29 cellular contexts compared by ENCODE assay signal in genomic region chr1:156886583-156887302, GRCh38. TPM values are rescaled to one million over a fixed set of nuclear protein-coding genes. Genes with fewer than 3 reads are reported as not detected.
DNase-seq lines count a peak whose midpoint lies in the region; ATAC-seq and TF ChIP-seq lines count a peak whose summit lies in the region.
"Had no signal": no experiment of that assay in that cellular context is flagged by ENCODE, and none has a peak within 500 bp of the region (broad histone marks: within the 10 kb centered on the region; RNA-seq: fewer than 3 reads in every experiment).

No MANE protein-coding gene starts in this region.

- H4K5ac ChIP-seq in mesendoderm (ENCODE audit: low read length) = no peak overlapping the region

- no peak overlapping the region for H2BK5ac ChIP-seq in mesendoderm (ENCODE audit: low read length)

- no peak overlapping the region for H3K4me3 ChIP-seq in BE2C (ENCODE audit: low read depth, low read length)
- no peak overlapping the region for H3K4me3 ChIP-seq in BLaER1 treated with 17β-estradiol and CSF1 and Interleukin-3, amounts not matched to agents 10 nM and 100 nM
- H3K4me3 ChIP-seq in mesendoderm (ENCODE audit: low read length) = no peak overlapping the region
- H3K4me3 ChIP-seq: lower lobe of right lung, mucosa of descending colon had no signal

- CTCF ChIA-PET in WTC11 (lab: Charles Lee) (interaction anchor here (0.5 to 13.3 kb wide), 20 partner anchors 10 to 260 kb away, joined by 3 to 211 read pairs (median 6); partner anchors contain the start of genes INSRR, ISG20L2, LRRC71 and METTL25B), T-cell (lab: Charles Lee) (interaction anchor here (0.6 to 0.7 kb wide), 3 partner anchors 48 to 84 kb away, joined by 3 to 7 read pairs (median 3); no protein-coding TSS in a partner anchor), Calu3 (lab: Charles Lee) (interaction anchor here (0.6 to 1.5 kb wide), 7 partner anchors 14 to 1887 kb away, joined by 3 to 10 read pairs (median 4); no protein-coding TSS in a partner anchor)

- peaks cover 53% of the 10 kb centered on the region for H3K4me1 ChIP-seq in BE2C
- H3K4me1 ChIP-seq in BLaER1 treated with 17β-estradiol and CSF1 and Interleukin-3, amounts not matched to agents 10 nM and 100 nM = peaks cover 0 to 58% (median 21%) of the 10 kb centered on the region in 10 experiments; a peak in 14 of 20 replicates
- peaks cover 2% of the 10 kb centered on the region for H3K4me1 ChIP-seq in mesendoderm (ENCODE audit: control insufficient read depth, low read depth, low read length)
- H3K4me1 ChIP-seq: lower lobe of right lung had no signal

- no peak overlapping the region for H3K27ac ChIP-seq in BLaER1 treated with 17β-estradiol and CSF1 and Interleukin-3, amounts not matched to agents 10 nM and 100 nM
- no peak overlapping the region for H3K27ac ChIP-seq in mesendoderm (ENCODE audit: low read depth, low read length)
- H3K27ac ChIP-seq: lower lobe of right lung had no signal

- no peak overlapping the region for H4K8ac ChIP-seq in mesendoderm (ENCODE audit: low read depth, low read length)

- no peaks in the 10 kb centered on the region for H3K79me2 ChIP-seq in mesendoderm (ENCODE audit: control insufficient read depth, insufficient read depth, low read length)

- no peak overlapping the region for H3K23ac ChIP-seq in mesendoderm (ENCODE audit: low read length)

- H3K4me1 Mint-ChIP-seq in WTC11 (peaks cover 32% of the 10 kb centered on the region), T-cell (peaks cover 6 to 7% (median 6%) of the 10 kb centered on the region in 3 donors), Calu3 (ENCODE audit: low read depth, unreplicated experiment) (no peaks in the 10 kb centered on the region)
- H3K4me1 Mint-ChIP-seq: central memory CD8-positive, alpha-beta T cell had no signal

- H3K27ac Mint-ChIP-seq in WTC11 (no peak overlapping the region), T-cell (no peak overlapping the region), Calu3 (ENCODE audit: unreplicated experiment) (no peak overlapping the region)
- H3K27ac Mint-ChIP-seq: activated CD4-positive, alpha-beta memory T cell treated with anti-CD3 and anti-CD28 coated beads for 36 hours; activated naive CD8-positive, alpha-beta T cell treated with anti-CD3 and anti-CD28 coated beads for 36 hours; progenitor cell of endocrine pancreas; stimulated activated naive B cell treated with anti-CD40 and anti-IgM and Interleukin-4, amounts not matched to agents 10 μg/mL and 1 μg/mL and 100 μg/mL, for 72 hours had no signal

- no peaks in the 10 kb centered on the region for H3K79me1 ChIP-seq in mesendoderm (ENCODE audit: low read length)

- no peak overlapping the region for H2BK15ac ChIP-seq in mesendoderm (replicated peaks; ENCODE audit: low read depth)

- no peak overlapping the region for H2BK120ac ChIP-seq in mesendoderm (ENCODE audit: low read depth, low read length)

- in situ Hi-C loops in ACHN (cut with HindIII; ENCODE audit: low pct_ligation_motif_present, low pct_unique_long_range_greater_than_20kb, low sequenced_read_pairs) = no loop called here

- POLR2A ChIA-PET in WTC11 (lab: Charles Lee) (interaction anchor here (0.7 kb wide), 1 partner anchor 158 kb away, joined by 3 read pairs; the partner anchor contains the start of genes ISG20L2 and METTL25B), T-cell (lab: Charles Lee) (interaction anchor here in 1 of 2 donors (0.6 kb wide), 1 partner anchor 92 kb away, joined by 3 read pairs; no protein-coding TSS in a partner anchor)

- H3K4me3 Mint-ChIP-seq in WTC11 (peak overlapping the region; percentile 33), T-cell (no peak overlapping the region), Calu3 (ENCODE audit: low read depth, unreplicated experiment) (no peak overlapping the region)
- H3K4me3 Mint-ChIP-seq: activated CD4-positive, alpha-beta memory T cell treated with anti-CD3 and anti-CD28 coated beads for 36 hours; activated naive CD8-positive, alpha-beta T cell treated with anti-CD3 and anti-CD28 coated beads for 36 hours; central memory CD8-positive, alpha-beta T cell; stimulated activated naive B cell treated with anti-CD40 and anti-IgM and Interleukin-4, amounts not matched to agents 10 μg/mL and 1 μg/mL and 100 μg/mL, for 72 hours had no signal

- no peaks in the 10 kb centered on the region; a peak in 1 of 22 replicates for H4K20me1 ChIP-seq in BLaER1 treated with 17β-estradiol and CSF1 and Interleukin-3, amounts not matched to agents 10 nM and 100 nM

- no peaks in the 10 kb centered on the region for H3K9me3 Mint-ChIP-seq in WTC11
- no peaks in the 10 kb centered on the region for H3K9me3 Mint-ChIP-seq in T-cell
- no peaks in the 10 kb centered on the region for H3K9me3 Mint-ChIP-seq in Calu3 (ENCODE audit: low read depth, unreplicated experiment)
- H3K9me3 Mint-ChIP-seq: activated CD4-positive, alpha-beta memory T cell treated with anti-CD3 and anti-CD28 coated beads for 36 hours; activated naive CD8-positive, alpha-beta T cell treated with anti-CD3 and anti-CD28 coated beads for 36 hours; central memory CD8-positive, alpha-beta T cell; stimulated activated naive B cell treated with anti-CD40 and anti-IgM and Interleukin-4, amounts not matched to agents 10 μg/mL and 1 μg/mL and 100 μg/mL, for 72 hours had no signal

- TF ChIP-seq CTCF in BE2C (IDR thresholded peaks at IDR 0.05; ENCODE audit: low read depth, low read length) = no peak; the same call in 1 of the 2 replicates
- TF ChIP-seq CTCF in WTC11 (IDR thresholded peaks at IDR 0.05) = no peak
- TF ChIP-seq CTCF in Calu3 (IDR thresholded peaks at IDR 0.05; ENCODE audit: unreplicated experiment) = no peak

- DNase-seq in BE2C (peak; percentile 45), WTC11 (ENCODE audit: low spot score) (no peak), mesendoderm (no peak), T-cell (no peak), Calu3 (no peak), ACHN (no peak)
- DNase-seq: activated CD4-positive, alpha-beta memory T cell treated with anti-CD3 and anti-CD28 coated beads for 36 hours; activated CD4-positive, CD25-positive, alpha-beta regulatory T cell treated with anti-CD3 and anti-CD28 coated beads, Interleukin-2, amount 50 U/mL, for 72 hours; activated naive CD8-positive, alpha-beta T cell treated with anti-CD3 and anti-CD28 coated beads for 36 hours; dermis blood vessel endothelial cell; lower lobe of right lung; mucosa of descending colon; NCI-H1694; NCI-H2171; NCI-H526; stimulated activated CD4-positive, alpha-beta T cell treated with anti-CD3 and anti-CD28 coated beads, Interleukin-12 subunit alpha, Interleukin-12 subunit beta, amount 100 ng/mL, for 4 hours; stimulated activated CD4-positive, alpha-beta T cell treated with anti-CD3 and anti-CD28 coated beads, Interleukin-4, amount 100 ng/mL, for 24 hours; stimulated activated naive B cell treated with anti-CD40 and anti-IgM and Interleukin-4, amounts not matched to agents 10 μg/mL and 1 μg/mL and 100 μg/mL, for 72 hours; T-helper 1 cell had no signal

- intact Hi-C loops in Calu3 (cut with micrococcal nuclease; ENCODE audit: unreplicated experiment) = no loop called here

- WGBS in mesendoderm (ENCODE audit: extremely low coverage, insufficient coverage, low lambda C conversion rate) = no CpG with 5 or more reads among the region's 7 CpGs

- no peak overlapping the region for H3K9ac ChIP-seq in BLaER1 treated with 17β-estradiol and CSF1 and Interleukin-3, amounts not matched to agents 10 nM and 100 nM
- no peak overlapping the region for H3K9ac ChIP-seq in mesendoderm (ENCODE audit: low read length)

- H2AK5ac ChIP-seq in mesendoderm (ENCODE audit: low read length) = no peak overlapping the region

- ATAC-seq in WTC11 (no peak), T-cell (replicated peaks in 1 of 4) (no peak)
- ATAC-seq: lower lobe of right lung; mucosa of descending colon; Panc1; sciatic nerve; stimulated activated naive B cell treated with anti-CD40 and anti-IgM and Interleukin-4, amounts not matched to agents 10 μg/mL and 1 μg/mL and 100 μg/mL, for 72 hours had no signal

- H3K27me3 ChIP-seq in BE2C (no peaks in the 10 kb centered on the region), mesendoderm (ENCODE audit: insufficient read depth, low read length, poor library complexity) (no peaks in the 10 kb centered on the region)
- peaks cover 0 to 13% (median 9%) of the 10 kb centered on the region in 11 experiments; a peak in 14 of 22 replicates for H3K27me3 ChIP-seq in BLaER1 treated with 17β-estradiol and CSF1 and Interleukin-3, amounts not matched to agents 10 nM and 100 nM

- no peak overlapping the region for H3K4ac ChIP-seq in mesendoderm (ENCODE audit: low read depth, low read length)

- H3K56ac ChIP-seq in mesendoderm (ENCODE audit: low read length) = peak overlapping the region; percentile 19

- no peaks in the 10 kb centered on the region for H3K9me3 ChIP-seq in BE2C
- no peaks in the 10 kb centered on the region for H3K9me3 ChIP-seq in BLaER1 treated with 17β-estradiol and CSF1 and Interleukin-3, amounts not matched to agents 10 nM and 100 nM (replicated peaks in 1 of 11)
- H3K9me3 ChIP-seq: lower lobe of right lung, mucosa of descending colon had no signal

- H3K18ac ChIP-seq in mesendoderm (ENCODE audit: low read length) = no peak overlapping the region

- H3K36me3 Mint-ChIP-seq in WTC11 = no peaks in the 10 kb centered on the region
- no peaks in the 10 kb centered on the region for H3K36me3 Mint-ChIP-seq in T-cell
- H3K36me3 Mint-ChIP-seq in Calu3 (ENCODE audit: insufficient read depth, unreplicated experiment) = no peaks in the 10 kb centered on the region
- H3K36me3 Mint-ChIP-seq: activated CD4-positive, alpha-beta memory T cell treated with anti-CD3 and anti-CD28 coated beads for 36 hours; activated naive CD8-positive, alpha-beta T cell treated with anti-CD3 and anti-CD28 coated beads for 36 hours; stimulated activated naive B cell treated with anti-CD40 and anti-IgM and Interleukin-4, amounts not matched to agents 10 μg/mL and 1 μg/mL and 100 μg/mL, for 72 hours had no signal

- BruUV-seq in Calu3 (replicated peaks; lab: Mats Ljungman, UMichigan) = no TSS peak

- H3K4me2 ChIP-seq in BLaER1 treated with 17β-estradiol and CSF1 and Interleukin-3, amounts not matched to agents 10 nM and 100 nM = peak overlapping the region in 8 of 11 experiments; percentile 4 to 59 (median 37); a peak in 12 of 22 replicates
- no peak overlapping the region for H3K4me2 ChIP-seq in mesendoderm (ENCODE audit: low read length)

- H3K36me3 ChIP-seq in BE2C = no peaks in the 10 kb centered on the region
- no peaks in the 10 kb centered on the region for H3K36me3 ChIP-seq in BLaER1 treated with 17β-estradiol and CSF1 and Interleukin-3, amounts not matched to agents 10 nM and 100 nM
- no peaks in the 10 kb centered on the region for H3K36me3 ChIP-seq in mesendoderm (ENCODE audit: control insufficient read depth, insufficient read depth, low read length)
- H3K36me3 ChIP-seq: lower lobe of right lung had no signal

- peaks cover 55% of the 10 kb centered on the region for H3K27me3 Mint-ChIP-seq in WTC11 (ENCODE audit: low read depth)
- H3K27me3 Mint-ChIP-seq in T-cell = peaks cover 32 to 63% of the 10 kb centered on the region in 2 donors
- peaks cover 100% of the 10 kb centered on the region for H3K27me3 Mint-ChIP-seq in Calu3 (ENCODE audit: unreplicated experiment)

RNA-seq across cellular contexts. Expression of gene PEAR1, which starts 6.8 kb away (rescaled TPM):
- polyA plus RNA-seq in BE2C (2012; ENCODE audit: insufficient read depth, insufficient read length, low read depth) = 27.0 TPM
- total RNA-seq in WTC11 (2021) (0.89 to 1.6 TPM (median 1.0 TPM) in 3 replicates), T-cell (under 1 TPM; 0.09 to 0.67 (median 0.28) TPM), Calu3 (2022) (3.0 and 3.2 TPM in 2 replicates)
- 0.46 TPM for polyA plus RNA-seq in mesendoderm (2013, experiment 1 of 2)
- polyA plus RNA-seq in mesendoderm (2013, experiment 2 of 2) = 0.39 TPM
- total RNA-seq: activated CD4-positive, alpha-beta memory T cell treated with anti-CD3 and anti-CD28 coated beads for 36 hours; activated naive CD8-positive, alpha-beta T cell treated with anti-CD3 and anti-CD28 coated beads for 36 hours; progenitor cell of endocrine pancreas had no signal

RNA-seq across cellular contexts. Expression of gene NTRK1, which starts 26.1 kb away (rescaled TPM):
- 67.7 TPM for polyA plus RNA-seq in BE2C (2012; ENCODE audit: insufficient read depth, insufficient read length, low read depth)
- 0.23 to 0.42 TPM (median 0.23 TPM) in 3 replicates for total RNA-seq in WTC11 (2021)
- polyA plus RNA-seq in mesendoderm (2013, experiment 1 of 2) = 0.04 TPM
- polyA plus RNA-seq in mesendoderm (2013, experiment 2 of 2) = 0.03 TPM
- total RNA-seq in T-cell = 1 to 10 TPM in 1 of 5 donors, under 1 TPM in 4; 0.36 to 1.2 (median 0.60) TPM
- total RNA-seq in Calu3 (2022) = not detected in 2 replicates
- total RNA-seq: dermis blood vessel endothelial cell, endothelial cell of umbilical vein, kidney epithelial cell, LHCN-M2, progenitor cell of endocrine pancreas had no signal

RNA-seq across cellular contexts. Expression of gene INSRR, which starts 27.8 kb away (rescaled TPM):
- 1.6 TPM for polyA plus RNA-seq in BE2C (2012; ENCODE audit: insufficient read depth, insufficient read length, low read depth)
- total RNA-seq in WTC11 (2021) (0.05 to 0.11 TPM in 2 of 3 replicates, not detected in the other), T-cell (under 1 TPM in 1 of 5 donors, not detected in 4; 0.07 TPM), Calu3 (2022) (not detected in 2 replicates)
- polyA plus RNA-seq in mesendoderm (2013, experiment 1 of 2) = not detected
- polyA plus RNA-seq in mesendoderm (2013, experiment 2 of 2) = under 0.01 TPM
- total RNA-seq: dermis blood vessel endothelial cell, endothelial cell of umbilical vein, glomerular endothelial cell, kidney epithelial cell, LHCN-M2, lower lobe of right lung, progenitor cell of endocrine pancreas had no signal
- polyA plus RNA-seq: endothelial cell of umbilical vein had no signal

RNA-seq across cellular contexts. Expression of gene LRRC71, which starts 33.7 kb away (rescaled TPM):
- 1.3 TPM for polyA plus RNA-seq in BE2C (2012; ENCODE audit: insufficient read depth, insufficient read length, low read depth)
- total RNA-seq in WTC11 (2021) (0.18 to 0.30 TPM (median 0.22 TPM) in 3 replicates), T-cell (not detected), Calu3 (2022) (not detected in 2 replicates)
- not detected for polyA plus RNA-seq in mesendoderm (2013, experiment 1 of 2)
- 0.14 TPM for polyA plus RNA-seq in mesendoderm (2013, experiment 2 of 2)
- total RNA-seq: activated CD4-positive, alpha-beta memory T cell treated with anti-CD3 and anti-CD28 coated beads for 36 hours; activated naive CD8-positive, alpha-beta T cell treated with anti-CD3 and anti-CD28 coated beads for 36 hours; kidney epithelial cell; LHCN-M2; mucosa of descending colon; progenitor cell of endocrine pancreas had no signal
- polyA plus RNA-seq: urinary bladder had no signal
